ENCODE assay signal across 15 cellular contexts in genomic region chr1:7886346-7886745, GRCh38. TPM values are rescaled to one million over a fixed set of nuclear protein-coding genes. Genes with fewer than 3 reads are reported as not detected.
DNase-seq lines count a peak whose midpoint lies in the region; ATAC-seq and TF ChIP-seq lines count a peak whose summit lies in the region.
"Had no signal": no experiment of that assay in that cellular context is flagged by ENCODE, and none has a peak within 500 bp of the region (broad histone marks: within the 10 kb centered on the region; RNA-seq: fewer than 3 reads in every experiment).

No MANE protein-coding gene starts in this region.

- H3K4me3 ChIP-seq in astrocyte of the cerebellum (ENCODE audit: low read depth, low read length): peak overlapping the region; percentile 4
- H3K4me3 ChIP-seq in heart right ventricle: no peak overlapping the region
- H3K4me3 ChIP-seq: BLaER1 treated with 17β-estradiol and CSF1 and Interleukin-3, amounts not matched to agents 10 nM and 100 nM; SK-N-MC had no signal

- no peak overlapping the region for H3K27ac Mint-ChIP-seq in effector memory CD8-positive, alpha-beta T cell
- H3K27ac Mint-ChIP-seq: naive B cell; stimulated activated memory B cell treated with anti-CD40 and anti-IgM and Interleukin-4, amounts not matched to agents 10 μg/mL and 1 μg/mL and 100 μg/mL, for 72 hours had no signal

- intact Hi-C loops in heart right ventricle (cut with DNase I): no loop called here

- H3K27ac ChIP-seq in heart right ventricle: no peak overlapping the region
- H3K27ac ChIP-seq: BLaER1 treated with 17β-estradiol and CSF1 and Interleukin-3, amounts not matched to agents 10 nM and 100 nM; SK-N-MC had no signal

- no peaks in the 10 kb centered on the region for H3K36me3 ChIP-seq in heart right ventricle
- H3K36me3 ChIP-seq: BLaER1 treated with 17β-estradiol and CSF1 and Interleukin-3, amounts not matched to agents 10 nM and 100 nM had no signal

- H3K4me1 ChIP-seq in heart right ventricle: no peaks in the 10 kb centered on the region

- peaks cover 0 to 2% of the 10 kb centered on the region in 2 donors for H3K4me1 Mint-ChIP-seq in effector memory CD8-positive, alpha-beta T cell (ENCODE audit: low read depth in 2 of 2)
- H3K4me1 Mint-ChIP-seq: naive B cell; stimulated activated memory B cell treated with anti-CD40 and anti-IgM and Interleukin-4, amounts not matched to agents 10 μg/mL and 1 μg/mL and 100 μg/mL, for 72 hours had no signal

- H3K27me3 ChIP-seq in heart right ventricle: peaks cover 0 to 57% (median 38%) of the 10 kb centered on the region in 7 donors
- H3K27me3 ChIP-seq: BLaER1 treated with 17β-estradiol and CSF1 and Interleukin-3, amounts not matched to agents 10 nM and 100 nM had no signal

- TF ChIP-seq CTCF in astrocyte of the cerebellum (IDR thresholded peaks at IDR 0.05; ENCODE audit: low read depth, low read length, missing control alignments): no peak
- no peak for TF ChIP-seq CTCF in heart right ventricle (IDR thresholded peaks at IDR 0.05)

- peaks cover 22 to 24% of the 10 kb centered on the region in 2 donors for H3K27me3 Mint-ChIP-seq in effector memory CD8-positive, alpha-beta T cell

- no peak for ATAC-seq in effector memory CD8-positive, alpha-beta T cell (replicated peaks)
- ATAC-seq in heart right ventricle: no peak
- ATAC-seq: stimulated activated memory B cell treated with anti-CD40 and anti-IgM and Interleukin-4, amounts not matched to agents 10 μg/mL and 1 μg/mL and 100 μg/mL, for 72 hours had no signal

- peak; percentile 27 for DNase-seq in DMS 273 treated with DMSO at 0.1 percent for 48 hours (lab: John Stamatoyannopoulos, UW)
- DNase-seq in NCI-H1092 (lab: John Stamatoyannopoulos, UW): peak; percentile 58
- DNase-seq in astrocyte of the cerebellum (ENCODE audit: low read depth): peak; percentile 49
- peak; percentile 21 for DNase-seq in kidney tubule cell (ENCODE audit: low spot score)
- DNase-seq in effector memory CD8-positive, alpha-beta T cell: no peak
- no peak for DNase-seq in stimulated activated naive CD4-positive, alpha-beta T cell (lab: John Stamatoyannopoulos, UW)
- DNase-seq in heart right ventricle: no peak
- no peak for DNase-seq in cerebellar nuclear complex (lab: John Stamatoyannopoulos, UW)
- DNase-seq: activated CD4-positive, alpha-beta T cell treated with anti-CD3 and anti-CD28 coated beads for 4 hours; activated naive CD4-positive, alpha-beta T cell treated with anti-CD3 and anti-CD28 coated beads, Interleukin-2, amount 50 U/mL, for 16 hours; naive B cell; NCI-H1694 treated with DMSO at 0.1 percent for 48 hours had no signal

- no peaks in the 10 kb centered on the region for H3K9me3 Mint-ChIP-seq in effector memory CD8-positive, alpha-beta T cell

- peaks cover 2% of the 10 kb centered on the region for H3K36me3 Mint-ChIP-seq in effector memory CD8-positive, alpha-beta T cell (ENCODE audit: insufficient read depth)
- H3K36me3 Mint-ChIP-seq: stimulated activated memory B cell treated with anti-CD40 and anti-IgM and Interleukin-4, amounts not matched to agents 10 μg/mL and 1 μg/mL and 100 μg/mL, for 72 hours had no signal

- 63 to 68% methylated on average over 8 of the region's 8 CpGs for WGBS in heart right ventricle, 2 donors

- no peaks in the 10 kb centered on the region for H3K9me3 ChIP-seq in heart right ventricle

- in situ Hi-C loops in astrocyte of the cerebellum (cut with HindIII; ENCODE audit: low sequenced_read_pairs): no loop called here

- H3K4me3 Mint-ChIP-seq in effector memory CD8-positive, alpha-beta T cell: no peak overlapping the region
- H3K4me3 Mint-ChIP-seq: naive B cell had no signal

RNA-seq across cellular contexts. Expression of gene UTS2, which starts 33.5 kb away (rescaled TPM):
- under 1 TPM in 1 of 10 donors, not detected in 9; 0.16 TPM for total RNA-seq in heart right ventricle
- not detected for polyA plus RNA-seq in heart right ventricle

RNA-seq across cellular contexts. Expression of gene TNFRSF9, which starts 54.3 kb away (rescaled TPM):
- total RNA-seq in heart right ventricle: 1 to 10 TPM in 1 of 10 donors, under 1 TPM in 3, not detected in 6; 0.04 to 3.1 (median 0.11) TPM
- polyA plus RNA-seq in heart right ventricle: under 1 TPM in 1 of 2 donors, not detected in 1; 0.03 TPM

Comparison
In these comparisons a context has a peak if more than half of its experiments do, and no peak if none do; other contexts are left out.
1. DNase-seq: peak in DMS 273 treated with DMSO at 0.1 percent for 48 hours (single experiment), NCI-H1092 (single experiment), astrocyte of the cerebellum (single experiment) and kidney tubule cell (single experiment); none in effector memory CD8-positive, alpha-beta T cell (0 of 3), stimulated activated naive CD4-positive, alpha-beta T cell (0 of 6), heart right ventricle (0 of 2) and cerebellar nuclear complex (0 of 2).